8 cellular contexts compared by ENCODE assay signal in genomic region chr7:77796960-77797359, GRCh38. TPM values are rescaled to one million over a fixed set of nuclear protein-coding genes. Genes with fewer than 3 reads are reported as not detected.
A peak's percentile ranks its signal among the peaks of the same experiment; 100 is the strongest.
DNase-seq lines count a peak whose midpoint lies in the region; ATAC-seq and TF ChIP-seq lines count a peak whose summit lies in the region.

No MANE protein-coding gene starts in this region.

- DNase-seq in GM12865 (ENCODE audit: low read depth) (no peak), Peyer's patch (no peak), fibroblast of mammary gland (ENCODE audit: low read depth) (peak; percentile 9), retinal pigment epithelial cell (ENCODE audit: low read depth) (no peak), omental fat pad (ENCODE audit: low spot score) (no peak)

- H3K4me3 ChIP-seq in GM12865 (ENCODE audit: low read depth, low read length) (peak overlapping the region; percentile 92), Peyer's patch (peak overlapping the region; percentile 16 to 96 (median 78)), fibroblast of mammary gland (ENCODE audit: control insufficient read depth, low read depth, low read length) (peak overlapping the region; percentile 97), retinal pigment epithelial cell (ENCODE audit: low read length) (peak overlapping the region; percentile 94)

- no peaks in the 10 kb centered on the region for H3K27me3 ChIP-seq in Peyer's patch

- TF ChIP-seq POLR2A in Peyer's patch (IDR thresholded peaks at IDR 0.05): no peak

- H3K36me3 ChIP-seq in Peyer's patch: peaks cover 0 to 6% (median 0%) of the 10 kb centered on the region in 3 donors

- peaks cover 0 to 28% (median 10%) of the 10 kb centered on the region in 4 donors for H3K4me1 ChIP-seq in Peyer's patch

- no peaks in the 10 kb centered on the region for H3K9me3 ChIP-seq in Peyer's patch

- TF ChIP-seq CTCF in GM12865 (IDR thresholded peaks at IDR 0.05; ENCODE audit: insufficient read depth, low read depth, low read length, missing control alignments): no peak
- no peak for TF ChIP-seq CTCF in Peyer's patch (IDR thresholded peaks at IDR 0.05)
- no peak for TF ChIP-seq CTCF in fibroblast of mammary gland (conservative IDR thresholded peaks at IDR 0.05; ENCODE audit: control insufficient read depth, insufficient read depth, low read depth, low read length)
- TF ChIP-seq CTCF in retinal pigment epithelial cell (conservative IDR thresholded peaks at IDR 0.05; ENCODE audit: low read depth, low read length): no peak
- no peak for TF ChIP-seq CTCF in omental fat pad (IDR thresholded peaks at IDR 0.05)

- no peak overlapping the region for H3K27ac ChIP-seq in Peyer's patch

- no peak for ATAC-seq in HG02973 (IDR thresholded peaks at IDR 0.05; ENCODE audit: unreplicated experiment)
- ATAC-seq in omental fat pad (ENCODE audit: low FRiP score): no peak
- no peak for ATAC-seq in HG02678 (IDR thresholded peaks at IDR 0.05; ENCODE audit: unreplicated experiment)
- ATAC-seq in HG02759 (IDR thresholded peaks at IDR 0.05; ENCODE audit: unreplicated experiment): no peak

RNA-seq across cellular contexts. Expression of gene TMEM60, which starts 1.3 kb away (rescaled TPM):
- total RNA-seq in Peyer's patch (10 to 100 TPM in 2 of 4 donors, 1 to 10 TPM in 1, not detected in 1; 8.9 to 11.3 (median 11.1) TPM), omental fat pad (10 to 100 TPM in 3 of 4 donors, 1 to 10 TPM in 1; 9.6 to 21.9 (median 14.5) TPM)

RNA-seq across cellular contexts. Expression of gene PHTF2, which starts 1.6 kb away (rescaled TPM):
- total RNA-seq in Peyer's patch (10 to 100 TPM in 3 of 4 donors, 1 to 10 TPM in 1; 8.6 to 54.5 (median 14.5) TPM), omental fat pad (10 to 100 TPM; 16.7 to 27.6 (median 19.2) TPM)
